In genomic region chr1:164912290-164912689, GRCh38 we compare ENCODE assay signal across 16 cellular contexts.
"Had no signal": no experiment of that assay in that cellular context is flagged by ENCODE, and none has a peak within 500 bp of the region (broad histone marks: within the 10 kb centered on the region; RNA-seq: fewer than 3 reads in every experiment).

No MANE protein-coding gene starts in this region.

- H3K36me3 ChIP-seq: cardiac muscle cell, esophagus squamous epithelium, lower lobe of right lung, right lobe of liver, spleen, upper lobe of right lung had no signal

- H3K27me3 ChIP-seq: cardiac muscle cell, esophagus squamous epithelium, right lobe of liver, spleen, testis, upper lobe of right lung had no signal

- H3K9me3 ChIP-seq: esophagus squamous epithelium, lower lobe of right lung, right lobe of liver, spleen, testis, upper lobe of right lung had no signal

- H3K27ac ChIP-seq: cardiac muscle cell, esophagus squamous epithelium, lower lobe of right lung, right lobe of liver, spleen, testis, upper lobe of right lung had no signal

- H3K4me1 ChIP-seq: lower lobe of right lung, right lobe of liver, spleen, testis, upper lobe of right lung had no signal

- H3K4me3 ChIP-seq: cardiac muscle cell, esophagus squamous epithelium, lower lobe of right lung, right lobe of liver, spleen, testis, upper lobe of right lung had no signal

- DNase-seq: activated CD4-positive, alpha-beta T cell treated with anti-CD3 and anti-CD28 coated beads, Interleukin-2, amount 10 ng/mL, durations not matched to agents 7 days and 5 days; activated CD8-positive, alpha-beta T cell treated with anti-CD3 and anti-CD28 coated beads, Interleukin-2, amount 10 ng/mL, durations not matched to agents 7 days and 5 days; activated effector memory CD4-positive, alpha-beta T cell treated with anti-CD3 and anti-CD28 coated beads, Interleukin-2, amount 50 U/mL, for 16 hours; activated T-cell treated with anti-CD3 and anti-CD28 coated beads, Interleukin-2, amount 50 U/mL, for 24 hours; dermis blood vessel endothelial cell; effector memory CD4-positive, alpha-beta T cell; esophagus squamous epithelium; lower lobe of right lung; midbrain; right lobe of liver; spleen; stimulated activated CD4-positive, alpha-beta T cell treated with anti-CD3 and anti-CD28 coated beads, Interleukin-4, amount 100 ng/mL, for 4 hours; T-helper 1 cell; testis; upper lobe of right lung had no signal
